In genomic region chr19:6516018-6516658, GRCh38 we compare ENCODE assay signal across 8 cellular contexts. TPM values are rescaled to one million over a fixed set of nuclear protein-coding genes. Genes with fewer than 3 reads are reported as not detected.
A peak's percentile ranks its signal among the peaks of the same experiment; 100 is the strongest.
DNase-seq lines count a peak whose midpoint lies in the region; ATAC-seq and TF ChIP-seq lines count a peak whose summit lies in the region.

No MANE protein-coding gene starts in this region.

- DNase-seq in AG09319 (ENCODE audit: extremely low read depth, low read depth) (peak; percentile 70), HPDE6-E6E7 (ENCODE audit: extremely low spot score) (peak; percentile 88), SIG-M5 (lab: John Stamatoyannopoulos, UW) (peak; percentile 79), germinal center (ENCODE audit: low spot score) (peak; percentile 89)

- peaks cover 21% of the 10 kb centered on the region in 2 experiments for H3K4me1 ChIP-seq in neutrophil (ENCODE audit: control insufficient read depth in 1 of 2, insufficient read depth in 1 of 2, low read depth in 1 of 2, low read length in 1 of 2)

- peaks cover 34% of the 10 kb centered on the region for H3K4me1 Mint-ChIP-seq in activated naive CD4-positive, alpha-beta T cell treated with anti-CD3 and anti-CD28 coated beads, Interleukin-2, amount 50 U/mL, for 24 hours

- peak overlapping the region; percentile 47 for H3K27ac ChIP-seq in neutrophil
- H3K27ac ChIP-seq in temporal lobe (ENCODE audit: low read depth, low read length): peak overlapping the region; percentile 94

- TF ChIP-seq CTCF in AG09319 (IDR thresholded peaks at IDR 0.05; ENCODE audit: low read depth, low read length) (no peak), neutrophil (IDR thresholded peaks at IDR 0.05) (no peak)

- no peaks in the 10 kb centered on the region for H3K27me3 Mint-ChIP-seq in activated naive CD4-positive, alpha-beta T cell treated with anti-CD3 and anti-CD28 coated beads, Interleukin-2, amount 50 U/mL, for 24 hours

- H3K27me3 ChIP-seq in neutrophil: peaks cover 16% of the 10 kb centered on the region

- no peaks in the 10 kb centered on the region for H3K9me3 ChIP-seq in neutrophil

- peak overlapping the region; percentile 70 to 80 for H3K4me3 ChIP-seq in neutrophil (ENCODE audit: low read depth in 1 of 2, low read length in 1 of 2)

- H3K4me3 Mint-ChIP-seq in activated naive CD4-positive, alpha-beta T cell treated with anti-CD3 and anti-CD28 coated beads, Interleukin-2, amount 50 U/mL, for 24 hours: peak overlapping the region; percentile 90

- peak; percentile 31 for ATAC-seq in GM18870 (IDR thresholded peaks at IDR 0.05; ENCODE audit: unreplicated experiment)

- no peaks in the 10 kb centered on the region for H3K36me3 Mint-ChIP-seq in activated naive CD4-positive, alpha-beta T cell treated with anti-CD3 and anti-CD28 coated beads, Interleukin-2, amount 50 U/mL, for 24 hours

- no peaks in the 10 kb centered on the region for H3K9me3 Mint-ChIP-seq in activated naive CD4-positive, alpha-beta T cell treated with anti-CD3 and anti-CD28 coated beads, Interleukin-2, amount 50 U/mL, for 24 hours

- H3K36me3 ChIP-seq in neutrophil: no peaks in the 10 kb centered on the region

- H3K27ac Mint-ChIP-seq in activated naive CD4-positive, alpha-beta T cell treated with anti-CD3 and anti-CD28 coated beads, Interleukin-2, amount 50 U/mL, for 24 hours: peak overlapping the region; percentile 20

RNA-seq across cellular contexts. Expression of gene TUBB4A, which starts 14.0 kb away (rescaled TPM):
- 116 TPM for total RNA-seq in temporal lobe

RNA-seq across cellular contexts. Expression of gene TNFSF9, which starts 14.7 kb away (rescaled TPM):
- 1.5 TPM for total RNA-seq in temporal lobe

RNA-seq across cellular contexts. Expression of gene DENND1C, which starts 34.6 kb away (rescaled TPM):
- 0.25 TPM for total RNA-seq in temporal lobe

RNA-seq across cellular contexts. Expression of gene CRB3, which starts 52.1 kb away (rescaled TPM):
- 0.25 TPM for total RNA-seq in temporal lobe

RNA-seq across cellular contexts. Expression of gene SLC25A23, which starts 56.5 kb away (rescaled TPM):
- 38.8 TPM for total RNA-seq in temporal lobe

Comparison
In these comparisons a context has a peak if more than half of its experiments do, and no peak if none do; other contexts are left out.
1. Peak in every context shown above with its lines: DNase-seq, ATAC-seq, H3K4me3 ChIP-seq and H3K27ac ChIP-seq.